18 cellular contexts compared by ENCODE assay signal in the genomic region with DNA sequence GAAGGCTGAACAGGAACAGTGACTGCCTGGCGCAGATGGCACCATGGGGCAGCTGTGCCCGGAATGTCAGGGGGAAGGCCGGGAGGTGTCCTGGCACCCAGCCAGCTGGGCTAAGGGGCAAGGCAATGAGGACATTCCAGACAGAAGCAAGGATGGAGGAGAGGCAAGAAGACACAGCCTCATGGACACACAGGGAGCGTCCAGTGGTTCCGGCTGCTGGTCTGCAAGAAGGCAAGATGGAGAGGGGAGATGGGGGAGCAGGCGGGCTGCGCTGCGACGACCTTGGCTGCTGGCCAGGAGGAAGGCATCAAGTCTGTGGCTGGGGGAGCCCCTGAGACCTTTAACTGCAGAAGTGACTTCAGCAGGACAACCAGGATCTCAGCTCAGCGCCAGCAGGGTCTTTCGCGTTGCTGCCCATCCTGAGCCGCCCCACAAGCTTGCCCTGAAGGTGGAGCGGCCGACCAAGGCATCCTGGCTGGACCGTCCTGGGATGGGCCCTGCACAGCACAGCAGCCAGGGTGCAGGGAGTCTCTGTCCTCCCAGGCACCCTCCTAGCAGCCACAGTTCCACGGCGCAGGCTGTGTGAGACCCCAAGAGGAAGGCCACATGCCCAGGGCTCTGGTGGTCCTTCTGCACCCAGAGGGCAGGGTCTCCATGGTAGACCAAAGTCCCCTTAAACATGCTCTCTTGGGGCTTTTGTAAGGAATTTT.
DNase-seq lines count a peak whose midpoint lies in the region; ATAC-seq and TF ChIP-seq lines count a peak whose summit lies in the region.
"Had no signal": no experiment of that assay in that cellular context is flagged by ENCODE, and none has a peak within 500 bp of the region (broad histone marks: within the 10 kb centered on the region; RNA-seq: fewer than 3 reads in every experiment).

No MANE protein-coding gene starts in this region.

- H3K79me2 ChIP-seq in smooth muscle cell (ENCODE audit: low read depth) = no peaks in the 10 kb centered on the region

- POLR2A ChIA-PET in activated CD4-positive, alpha-beta memory T cell treated with anti-CD3 and anti-CD28 coated beads, Interleukin-2, amount 10 ng/mL, durations not matched to agents 7 days and 5 days (lab: Charles Lee) = no interaction called here
- POLR2A ChIA-PET in activated CD4-positive, alpha-beta memory T cell treated with anti-CD3 and anti-CD28 coated beads for 36 hours (lab: Charles Lee) = no interaction called here

- ATAC-seq in HG03521 (IDR thresholded peaks at IDR 0.05; ENCODE audit: unreplicated experiment) = no peak
- ATAC-seq: GM23338; naive thymus-derived CD4-positive, alpha-beta T cell; right cardiac atrium had no signal

- no peaks in the 10 kb centered on the region for H3K4me1 Mint-ChIP-seq in activated CD4-positive, alpha-beta memory T cell treated with anti-CD3 and anti-CD28 coated beads, Interleukin-2, amount 10 ng/mL, durations not matched to agents 7 days and 5 days
- H3K4me1 Mint-ChIP-seq in activated CD4-positive, alpha-beta memory T cell treated with anti-CD3 and anti-CD28 coated beads for 36 hours (ENCODE audit: low read depth) = no peaks in the 10 kb centered on the region
- H3K4me1 Mint-ChIP-seq in endodermal cell = no peaks in the 10 kb centered on the region
- H3K4me1 Mint-ChIP-seq: activated naive CD8-positive, alpha-beta T cell treated with anti-CD3 and anti-CD28 coated beads for 36 hours; naive thymus-derived CD4-positive, alpha-beta T cell had no signal

- H3K9ac ChIP-seq in endodermal cell (ENCODE audit: extremely low read depth, low read length, poor library complexity, severe bottlenecking) (no peak overlapping the region), smooth muscle cell (ENCODE audit: low read depth) (no peak overlapping the region)
- H3K9ac ChIP-seq: BLaER1 had no signal

- H3K9me3 ChIP-seq in endodermal cell (ENCODE audit: control insufficient read depth, low read length) (no peaks in the 10 kb centered on the region), smooth muscle cell (replicated peaks; ENCODE audit: low read depth) (no peaks in the 10 kb centered on the region)

- TF ChIP-seq CTCF in endodermal cell (conservative IDR thresholded peaks at IDR 0.05) (no peak), smooth muscle cell (IDR thresholded peaks at IDR 0.05; ENCODE audit: borderline replicate concordance, insufficient read depth, poor library complexity, severe bottlenecking) (no peak)

- H3F3A ChIP-seq in smooth muscle cell (ENCODE audit: low read depth) = no peaks in the 10 kb centered on the region

- no peaks in the 10 kb centered on the region for H4K20me1 ChIP-seq in smooth muscle cell (ENCODE audit: low read depth)
- H4K20me1 ChIP-seq: BLaER1 had no signal

- no peak overlapping the region for H2AFZ ChIP-seq in smooth muscle cell (ENCODE audit: low read depth)
- H2AFZ ChIP-seq: GM23338 had no signal

- H3K4me1 ChIP-seq in endodermal cell (ENCODE audit: control insufficient read depth, insufficient read depth, low read length) (no peaks in the 10 kb centered on the region), smooth muscle cell (ENCODE audit: low read depth) (no peaks in the 10 kb centered on the region)

- H3K27me3 Mint-ChIP-seq in activated CD4-positive, alpha-beta memory T cell treated with anti-CD3 and anti-CD28 coated beads, Interleukin-2, amount 10 ng/mL, durations not matched to agents 7 days and 5 days = no peaks in the 10 kb centered on the region
- peaks cover 2% of the 10 kb centered on the region for H3K27me3 Mint-ChIP-seq in activated CD4-positive, alpha-beta memory T cell treated with anti-CD3 and anti-CD28 coated beads for 36 hours
- H3K27me3 Mint-ChIP-seq in endodermal cell (ENCODE audit: insufficient read depth) = no peaks in the 10 kb centered on the region
- H3K27me3 Mint-ChIP-seq: activated naive CD8-positive, alpha-beta T cell treated with anti-CD3 and anti-CD28 coated beads for 36 hours had no signal

- WGBS in endodermal cell (ENCODE audit: insufficient coverage in 1 of 2, insufficient read length in 1 of 2), 2 experiments = 94 to 96% methylated on average over 10 to 18 of the region's 18 CpGs
- 92% methylated on average over 14 of the region's 18 CpGs for WGBS in smooth muscle cell (ENCODE audit: low lambda C conversion rate)

- H3K36me3 Mint-ChIP-seq in activated CD4-positive, alpha-beta memory T cell treated with anti-CD3 and anti-CD28 coated beads, Interleukin-2, amount 10 ng/mL, durations not matched to agents 7 days and 5 days (ENCODE audit: low read depth) = no peaks in the 10 kb centered on the region
- no peaks in the 10 kb centered on the region for H3K36me3 Mint-ChIP-seq in activated CD4-positive, alpha-beta memory T cell treated with anti-CD3 and anti-CD28 coated beads for 36 hours
- no peaks in the 10 kb centered on the region for H3K36me3 Mint-ChIP-seq in endodermal cell (ENCODE audit: low read depth)
- H3K36me3 Mint-ChIP-seq: activated naive CD8-positive, alpha-beta T cell treated with anti-CD3 and anti-CD28 coated beads for 36 hours had no signal

- CTCF ChIA-PET in activated CD4-positive, alpha-beta memory T cell treated with anti-CD3 and anti-CD28 coated beads, Interleukin-2, amount 10 ng/mL, durations not matched to agents 7 days and 5 days (lab: Charles Lee) = no interaction called here
- CTCF ChIA-PET in activated CD4-positive, alpha-beta memory T cell treated with anti-CD3 and anti-CD28 coated beads for 36 hours (lab: Charles Lee) = interaction anchor here (2.0 kb wide), 1 partner anchor 9 kb away, joined by 7 read pairs; no protein-coding TSS in a partner anchor

- H3K4me3 Mint-ChIP-seq in activated CD4-positive, alpha-beta memory T cell treated with anti-CD3 and anti-CD28 coated beads, Interleukin-2, amount 10 ng/mL, durations not matched to agents 7 days and 5 days = no peak overlapping the region
- no peak overlapping the region for H3K4me3 Mint-ChIP-seq in activated CD4-positive, alpha-beta memory T cell treated with anti-CD3 and anti-CD28 coated beads for 36 hours
- H3K4me3 Mint-ChIP-seq in endodermal cell = no peak overlapping the region
- H3K4me3 Mint-ChIP-seq: activated naive CD8-positive, alpha-beta T cell treated with anti-CD3 and anti-CD28 coated beads for 36 hours; GM23338 had no signal

- no peaks in the 10 kb centered on the region for H3K9me3 Mint-ChIP-seq in activated CD4-positive, alpha-beta memory T cell treated with anti-CD3 and anti-CD28 coated beads, Interleukin-2, amount 10 ng/mL, durations not matched to agents 7 days and 5 days
- H3K9me3 Mint-ChIP-seq in activated CD4-positive, alpha-beta memory T cell treated with anti-CD3 and anti-CD28 coated beads for 36 hours = peaks cover 12% of the 10 kb centered on the region
- peaks cover 6% of the 10 kb centered on the region for H3K9me3 Mint-ChIP-seq in endodermal cell

- DNase-seq in activated CD4-positive, alpha-beta memory T cell treated with anti-CD3 and anti-CD28 coated beads, Interleukin-2, amount 10 ng/mL, durations not matched to agents 7 days and 5 days = peak; percentile 12
- DNase-seq in activated CD4-positive, alpha-beta memory T cell treated with anti-CD3 and anti-CD28 coated beads for 36 hours = no peak
- DNase-seq in NCI-H1105 treated with DMSO at 0.1 percent for 48 hours (lab: John Stamatoyannopoulos, UW) (peak; percentile 64), endodermal cell (peak; percentile 15), smooth muscle cell (lab: John Stamatoyannopoulos, UW; ENCODE audit: unreplicated experiment) (no peak), SW 1271 (lab: John Stamatoyannopoulos, UW) (no peak)
- peak; percentile 15 for DNase-seq in stimulated activated CD8-positive, alpha-beta memory T cell treated with anti-CD3 and anti-CD28 coated beads, Interleukin-4, amount 100 ng/mL, for 48 hours
- DNase-seq: ACHN; activated naive CD8-positive, alpha-beta T cell treated with anti-CD3 and anti-CD28 coated beads for 36 hours; EL; mesenchymal stem cell; naive thymus-derived CD4-positive, alpha-beta T cell; NCI-H1092; stimulated activated CD4-positive, alpha-beta T cell treated with anti-CD3 and anti-CD28 coated beads, Interleukin-15, amount 100 ng/mL, for 24 hours had no signal

- H3K27ac Mint-ChIP-seq in activated CD4-positive, alpha-beta memory T cell treated with anti-CD3 and anti-CD28 coated beads, Interleukin-2, amount 10 ng/mL, durations not matched to agents 7 days and 5 days = no peak overlapping the region
- no peak overlapping the region for H3K27ac Mint-ChIP-seq in activated CD4-positive, alpha-beta memory T cell treated with anti-CD3 and anti-CD28 coated beads for 36 hours
- no peak overlapping the region for H3K27ac Mint-ChIP-seq in endodermal cell
- H3K27ac Mint-ChIP-seq: activated naive CD8-positive, alpha-beta T cell treated with anti-CD3 and anti-CD28 coated beads for 36 hours; GM23338; naive thymus-derived CD4-positive, alpha-beta T cell had no signal

- H3K36me3 ChIP-seq in endodermal cell (ENCODE audit: control insufficient read depth, insufficient read depth, low read length) = no peaks in the 10 kb centered on the region
- no peaks in the 10 kb centered on the region for H3K36me3 ChIP-seq in smooth muscle cell (ENCODE audit: low read depth)
- H3K36me3 ChIP-seq: BLaER1 had no signal

- H3K27ac ChIP-seq in endodermal cell (ENCODE audit: low read depth, low read length) (no peak overlapping the region), smooth muscle cell (ENCODE audit: low read depth) (no peak overlapping the region)
- H3K27ac ChIP-seq: BLaER1 had no signal

- intact Hi-C loops in activated CD4-positive, alpha-beta memory T cell treated with anti-CD3 and anti-CD28 coated beads for 36 hours (cut with micrococcal nuclease) = no loop called here

- H3K27me3 ChIP-seq in endodermal cell (ENCODE audit: control insufficient read depth, insufficient read depth, low read length, poor library complexity, severe bottlenecking) (no peaks in the 10 kb centered on the region), smooth muscle cell (ENCODE audit: low read depth) (no peaks in the 10 kb centered on the region)
- H3K27me3 ChIP-seq: BLaER1 had no signal

- H3K4me3 ChIP-seq in endodermal cell (ENCODE audit: low read length) (no peak overlapping the region), smooth muscle cell (no peak overlapping the region)
- H3K4me3 ChIP-seq: BLaER1, GM23338 had no signal

- no peak overlapping the region for H3K4me2 ChIP-seq in smooth muscle cell
- H3K4me2 ChIP-seq: BLaER1, GM23338 had no signal

Comparison
In these comparisons a context has a peak if more than half of its experiments do, and no peak if none do; other contexts are left out.
1. DNase-seq: peak in activated CD4-positive, alpha-beta memory T cell treated with anti-CD3 and anti-CD28 coated beads, Interleukin-2, amount 10 ng/mL, durations not matched to agents 7 days and 5 days (single experiment), NCI-H1105 treated with DMSO at 0.1 percent for 48 hours (single experiment), endodermal cell (single experiment) and stimulated activated CD8-positive, alpha-beta memory T cell treated with anti-CD3 and anti-CD28 coated beads, Interleukin-4, amount 100 ng/mL, for 48 hours (single experiment); none in activated CD4-positive, alpha-beta memory T cell treated with anti-CD3 and anti-CD28 coated beads for 36 hours (single experiment), smooth muscle cell (single experiment) and SW 1271 (0 of 2).